Comparison of ENCODE assay signal across 13 cellular contexts in genomic region chr17:49003557-49004511, GRCh38. TPM values are rescaled to one million over a fixed set of nuclear protein-coding genes. Genes with fewer than 3 reads are reported as not detected.
DNase-seq lines count a peak whose midpoint lies in the region; ATAC-seq and TF ChIP-seq lines count a peak whose summit lies in the region.
"Had no signal": no experiment of that assay in that cellular context is flagged by ENCODE, and none has a peak within 500 bp of the region (broad histone marks: within the 10 kb centered on the region; RNA-seq: fewer than 3 reads in every experiment).

No MANE protein-coding gene starts in this region.

- no peak for ATAC-seq in HG03571 (IDR thresholded peaks at IDR 0.05; ENCODE audit: unreplicated experiment)
- ATAC-seq in GM21528 (IDR thresholded peaks at IDR 0.05; ENCODE audit: low FRiP score, unreplicated experiment): no peak
- no peak for ATAC-seq in HG03378 (IDR thresholded peaks at IDR 0.05; ENCODE audit: unreplicated experiment)

- H4K5ac ChIP-seq in H9 (ENCODE audit: insufficient read length, low read depth, low read length): no peak overlapping the region

- H3K9ac ChIP-seq in H9 (ENCODE audit: extremely low read depth, insufficient read length, low read length): peak overlapping the region; percentile 42

- no peak overlapping the region for H3K18ac ChIP-seq in H9 (ENCODE audit: insufficient read length, low read depth, low read length)

- no peak overlapping the region for H3K4ac ChIP-seq in H9 (ENCODE audit: low read depth, low read length)

- H3K4me3 Mint-ChIP-seq in H9: peak overlapping the region; percentile 75 to 83
- H3K4me3 Mint-ChIP-seq: CD8-positive, alpha-beta memory T cell; T-helper 1 cell treated with Interleukin-12 subunit alpha and Interleukin-12 subunit beta and Interleukin-4 antibody, amounts not matched to agents 30 μg/mL and 1 μg/mL, for 36 hours had no signal

- 0 out of 2 replicates have a peak, but pooled peaks have one; percentile 13 for TF ChIP-seq CTCF in A673 (conservative IDR thresholded peaks at IDR 0.05; ENCODE audit: low read depth, low read length)
- no peak for TF ChIP-seq CTCF in H9 (conservative IDR thresholded peaks at IDR 0.05)
- no peak for TF ChIP-seq CTCF in kidney epithelial cell (IDR thresholded peaks at IDR 0.05; ENCODE audit: insufficient read depth, low read length, poor library complexity, severe bottlenecking)

- no peak overlapping the region for H3T11ph ChIP-seq in H9 (ENCODE audit: low read length)

- H3K27me3 Mint-ChIP-seq in H9 (ENCODE audit: low read depth): no peaks in the 10 kb centered on the region

- no peak overlapping the region for H2BK5ac ChIP-seq in H9 (ENCODE audit: insufficient read length, low read length)

- no peak overlapping the region for H2AFZ ChIP-seq in H9 (ENCODE audit: low read length)

- H3K27me3 ChIP-seq in A673 (replicated peaks; ENCODE audit: insufficient read depth, low read depth, low read length, poor library complexity): no peaks in the 10 kb centered on the region
- no peaks in the 10 kb centered on the region for H3K27me3 ChIP-seq in H9 (ENCODE audit: insufficient read depth, low read length)
- peaks cover 26% of the 10 kb centered on the region for H3K27me3 ChIP-seq in kidney epithelial cell (ENCODE audit: control insufficient read depth, insufficient read depth, low read length)

- CTCF ChIA-PET in A673 (lab: Charles Lee): interaction anchor here (1.0 kb wide), 1 partner anchor 29 kb away, joined by 3 read pairs; no protein-coding TSS in a partner anchor

- H4K91ac ChIP-seq in H9 (ENCODE audit: insufficient read length, low read depth, low read length): no peak overlapping the region

- H3K36me3 ChIP-seq in A673 (ENCODE audit: insufficient read depth, low read length, poor library complexity, severe bottlenecking) (peaks cover 87% of the 10 kb centered on the region), kidney epithelial cell (ENCODE audit: control insufficient read depth, insufficient read depth, low read length) (no peaks in the 10 kb centered on the region)

- no peak overlapping the region for H2AK5ac ChIP-seq in H9 (ENCODE audit: insufficient read length, low read length)

- no peak overlapping the region for H2BK15ac ChIP-seq in H9 (ENCODE audit: low read depth, low read length)

- peaks cover 45 to 73% (median 68%) of the 10 kb centered on the region in 3 experiments for H3K36me3 Mint-ChIP-seq in H9 (ENCODE audit: insufficient read depth in 1 of 3, low read depth in 3 of 3)
- H3K36me3 Mint-ChIP-seq: CD8-positive, alpha-beta memory T cell had no signal

- H2BK12ac ChIP-seq in H9 (ENCODE audit: insufficient read length, low read depth, low read length): no peak overlapping the region

- H3K9me3 ChIP-seq in A673 (ENCODE audit: low read depth, low read length, poor library complexity, severe bottlenecking) (no peaks in the 10 kb centered on the region), H9 (ENCODE audit: control insufficient read depth, low read depth, low read length) (no peaks in the 10 kb centered on the region)

- H3K4me1 ChIP-seq in A673 (ENCODE audit: insufficient read depth, low read length, poor library complexity, severe bottlenecking) (peaks cover 45% of the 10 kb centered on the region), H9 (ENCODE audit: insufficient read depth, low read length) (peaks cover 8% of the 10 kb centered on the region; the same call in 1 of the 2 replicates)

- no peak overlapping the region for H3K23ac ChIP-seq in H9 (ENCODE audit: insufficient read length, low read depth, low read length)

- WGBS in H9 (ENCODE audit: extremely low coverage, insufficient read length, low lambda C conversion rate): no CpG with 5 or more reads among the region's 39 CpGs

- peaks cover 74% of the 10 kb centered on the region for H3K79me2 ChIP-seq in H9 (ENCODE audit: insufficient read depth, low read length)

- H3K9me3 Mint-ChIP-seq in H9: peaks cover under 1% of the 10 kb centered on the region in 2 experiments; a peak in 1 of 5 replicates
- H3K9me3 Mint-ChIP-seq: T-helper 1 cell treated with Interleukin-12 subunit alpha and Interleukin-12 subunit beta and Interleukin-4 antibody, amounts not matched to agents 30 μg/mL and 1 μg/mL, for 36 hours had no signal

- DNase-seq in A673 (ENCODE audit: low spot score): peak; percentile 68
- peak; percentile 65 for DNase-seq in H9
- DNase-seq in astrocyte of the hippocampus (ENCODE audit: low read depth, low spot score): peak; percentile 63
- DNase-seq in kidney epithelial cell (ENCODE audit: low read depth): no peak
- no peak for DNase-seq in SIG-M5 (lab: John Stamatoyannopoulos, UW)
- DNase-seq: activated gamma-delta T cell treated with Interleukin-2 at 50 U/mL for 16 hours; CD8-positive, alpha-beta memory T cell; effector memory CD4-positive, alpha-beta T cell had no signal

- H2BK20ac ChIP-seq in H9 (ENCODE audit: low read depth, low read length, poor library complexity, severe bottlenecking): no peak overlapping the region

- no peak overlapping the region for H4K8ac ChIP-seq in H9 (replicated peaks; ENCODE audit: insufficient read length, low read depth, low read length)

- no peak overlapping the region for H3K56ac ChIP-seq in H9 (ENCODE audit: insufficient read length, low read depth, low read length)

- H4K20me1 ChIP-seq in H9 (ENCODE audit: control insufficient read depth, insufficient read depth, insufficient read length): no peaks in the 10 kb centered on the region

- peaks cover 70 to 72% of the 10 kb centered on the region in 2 experiments for H3K4me1 Mint-ChIP-seq in H9

- POLR2A ChIA-PET in A673 (lab: Charles Lee; ENCODE audit: low non-redundant PET): interaction anchor here (0.5 to 0.7 kb wide), 2 partner anchors 22 to 31 kb away, joined by 7 to 9 read pairs; no protein-coding TSS in a partner anchor

- peak overlapping the region; percentile 97 for H3K4me3 ChIP-seq in A673 (ENCODE audit: low read depth, low read length, poor library complexity, severe bottlenecking)
- H3K4me3 ChIP-seq in kidney epithelial cell (ENCODE audit: low read depth, low read length): peak overlapping the region; percentile 36

- H2BK120ac ChIP-seq in H9 (ENCODE audit: low read depth, low read length, poor library complexity, severe bottlenecking): no peak overlapping the region

- intact Hi-C loops in A673 (cut with micrococcal nuclease; ENCODE audit: unreplicated experiment): no loop called here

- H3K14ac ChIP-seq in H9 (ENCODE audit: insufficient read depth, low read length): no peak overlapping the region; the same call in 1 of the 2 replicates

- H3K4me2 ChIP-seq in H9 (ENCODE audit: insufficient read depth, insufficient read length, low read length): peak overlapping the region; percentile 91

- peaks cover 10% of the 10 kb centered on the region for H3K23me2 ChIP-seq in H9 (ENCODE audit: insufficient read length, low read depth, low read length, poor library complexity, severe bottlenecking)

- BruUV-seq in A673 (replicated peaks; lab: Mats Ljungman, UMichigan): no TSS peak

- H3K27ac Mint-ChIP-seq in H9: peak overlapping the region; percentile 86 to 91 (median 88)
- H3K27ac Mint-ChIP-seq: T-helper 1 cell treated with Interleukin-12 subunit alpha and Interleukin-12 subunit beta and Interleukin-4 antibody, amounts not matched to agents 30 μg/mL and 1 μg/mL, for 36 hours had no signal

- H3K27ac ChIP-seq in A673 (ENCODE audit: low read depth, low read length, poor library complexity, severe bottlenecking): peak overlapping the region; percentile 100
- no peak overlapping the region for H3K27ac ChIP-seq in H9 (ENCODE audit: insufficient read length, low read depth, low read length)

- H3K79me1 ChIP-seq in H9 (ENCODE audit: insufficient read depth, low read depth, low read length, poor library complexity, severe bottlenecking): peaks cover 7% of the 10 kb centered on the region

RNA-seq across cellular contexts. Expression of gene IGF2BP1, which starts 6.6 kb away (rescaled TPM):
- total RNA-seq in A673 (2021) (495 and 517 TPM in 2 replicates), H9 (2021) (432 and 434 TPM in 2 replicates), kidney epithelial cell (10.2 and 10.4 TPM in 2 replicates)

RNA-seq across cellular contexts. Expression of gene GIP, which starts 35.4 kb away (rescaled TPM):
- total RNA-seq in A673 (2021) (0.88 and 1.1 TPM in 2 replicates), H9 (2021) (not detected in 2 replicates), kidney epithelial cell (not detected in 2 replicates)
- total RNA-seq: CD8-positive, alpha-beta memory T cell; lung microvascular endothelial cell had no signal

RNA-seq across cellular contexts. Expression of gene SNF8, which starts 59.2 kb away (rescaled TPM):
- 177 and 188 TPM in 2 replicates for total RNA-seq in A673 (2021)
- 129 and 139 TPM in 2 replicates for total RNA-seq in H9 (2021)
- 114 and 142 TPM in 2 replicates for total RNA-seq in kidney epithelial cell

Comparison
In these comparisons a context has a peak if more than half of its experiments do, and no peak if none do; other contexts are left out.
1. DNase-seq: peak in A673 (single experiment), H9 (single experiment) and astrocyte of the hippocampus (single experiment); none in kidney epithelial cell (single experiment) and SIG-M5 (single experiment).
2. RNA of gene IGF2BP1, which starts 6.6 kb away (total RNA-seq): 495 to 517 TPM in A673 and 432 to 434 TPM in H9; 10.2 to 10.4 TPM in kidney epithelial cell; every median in the first group is over 10 times any median in the second.